Comparison of ENCODE assay signal across 10 cellular contexts in the genomic region with DNA sequence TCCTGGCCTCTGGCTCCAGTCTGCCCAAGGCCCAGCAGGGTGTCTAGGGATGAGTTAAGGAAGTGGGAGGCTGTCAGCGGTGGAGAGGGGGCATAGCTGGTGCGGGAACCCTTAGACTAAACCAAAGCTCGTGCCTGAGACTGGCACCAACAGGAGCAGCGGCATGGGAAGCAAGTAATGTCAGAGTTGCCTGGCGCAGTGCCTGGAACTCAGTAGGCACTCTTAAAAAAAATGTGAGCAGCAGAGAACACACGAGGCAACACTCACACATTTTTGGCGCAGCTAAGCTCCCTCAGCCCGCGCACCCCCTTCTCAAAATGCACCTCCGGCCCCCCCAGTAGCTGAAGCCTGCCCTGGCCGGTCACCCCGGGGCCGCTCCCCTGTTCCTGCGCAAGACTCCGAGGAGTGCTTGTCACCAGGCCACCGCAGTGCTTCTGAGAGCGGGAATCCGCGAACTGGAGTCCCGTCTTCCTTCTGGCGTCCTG. TPM values are rescaled to one million over a fixed set of nuclear protein-coding genes. Genes with fewer than 3 reads are reported as not detected.
A peak's percentile ranks its signal among the peaks of the same experiment; 100 is the strongest.
DNase-seq lines count a peak whose midpoint lies in the region; ATAC-seq and TF ChIP-seq lines count a peak whose summit lies in the region.
"Had no signal": no experiment of that assay in that cellular context is flagged by ENCODE, and none has a peak within 500 bp of the region (broad histone marks: within the 10 kb centered on the region; RNA-seq: fewer than 3 reads in every experiment).

No MANE protein-coding gene starts in this region.

- DNase-seq in H4 (ENCODE audit: low spot score) (peak; percentile 40), adipocyte (ENCODE audit: low read depth) (peak; percentile 59), OCI-LY7 (ENCODE audit: low spot score) (no peak), GF-D8 (lab: John Stamatoyannopoulos, UW) (no peak), NCI-H1694 treated with DMSO at 0.1 percent for 48 hours (lab: John Stamatoyannopoulos, UW) (no peak)
- no peak for DNase-seq in activated CD8-positive, alpha-beta memory T cell treated with anti-CD3 and anti-CD28 coated beads, Interleukin-2, amount 10 ng/mL, durations not matched to agents 7 days and 5 days
- DNase-seq: naive B cell had no signal

- no peak for ATAC-seq in activated CD8-positive, alpha-beta memory T cell treated with anti-CD3 and anti-CD28 coated beads, Interleukin-2, amount 10 ng/mL, durations not matched to agents 7 days and 5 days

- H3K4me3 Mint-ChIP-seq in activated CD8-positive, alpha-beta memory T cell treated with anti-CD3 and anti-CD28 coated beads, Interleukin-2, amount 10 ng/mL, durations not matched to agents 7 days and 5 days = no peak overlapping the region

- peak overlapping the region; percentile 81 for H3K4me3 ChIP-seq in adipocyte (ENCODE audit: low read length)
- H3K4me3 ChIP-seq in iPS-15b (ENCODE audit: low read depth, low read length) = peak overlapping the region; percentile 32
- H3K4me3 ChIP-seq in skin epidermis = peak overlapping the region; percentile 39 to 58 (median 51)
- no peak overlapping the region for H3K4me3 ChIP-seq in OCI-LY7 (ENCODE audit: low read depth, low read length, poor library complexity, severe bottlenecking)

- no TSS peak for BruUV-seq in OCI-LY7 (replicated peaks; lab: Mats Ljungman, UMichigan)

- no peaks in the 10 kb centered on the region for H3K9me3 ChIP-seq in adipocyte (ENCODE audit: control insufficient read depth, low read length)
- H3K9me3 ChIP-seq in iPS-15b (ENCODE audit: control insufficient read depth, insufficient read depth, low read length) = no peaks in the 10 kb centered on the region
- no peaks in the 10 kb centered on the region for H3K9me3 ChIP-seq in OCI-LY7 (ENCODE audit: low read length)

- H3K4me2 ChIP-seq in OCI-LY7 (ENCODE audit: low read length) = no peak overlapping the region

- H3K27ac Mint-ChIP-seq in activated CD8-positive, alpha-beta memory T cell treated with anti-CD3 and anti-CD28 coated beads, Interleukin-2, amount 10 ng/mL, durations not matched to agents 7 days and 5 days = no peak overlapping the region
- H3K27ac Mint-ChIP-seq: IgD-negative memory B cell, naive B cell had no signal

- peaks cover 10% of the 10 kb centered on the region for H3K27me3 Mint-ChIP-seq in activated CD8-positive, alpha-beta memory T cell treated with anti-CD3 and anti-CD28 coated beads, Interleukin-2, amount 10 ng/mL, durations not matched to agents 7 days and 5 days

- no peak overlapping the region for H2AFZ ChIP-seq in OCI-LY7 (ENCODE audit: low read length)

- H3K9me2 ChIP-seq in OCI-LY7 (ENCODE audit: insufficient read depth, low read length) = no peaks in the 10 kb centered on the region

- H3K9ac ChIP-seq in adipocyte (ENCODE audit: low read length) (peak overlapping the region; percentile 82), iPS-15b (ENCODE audit: low read depth, low read length) (no peak overlapping the region)

- H3K27me3 ChIP-seq in adipocyte (replicated peaks; ENCODE audit: control insufficient read depth, insufficient read depth, low read length) (peaks cover 16% of the 10 kb centered on the region), iPS-15b (ENCODE audit: control insufficient read depth, insufficient read depth, low read length) (peaks cover 21% of the 10 kb centered on the region)

- intact Hi-C loops in OCI-LY7 (cut with micrococcal nuclease; ENCODE audit: unreplicated experiment) = no loop called here

- H3K4me1 Mint-ChIP-seq in activated CD8-positive, alpha-beta memory T cell treated with anti-CD3 and anti-CD28 coated beads, Interleukin-2, amount 10 ng/mL, durations not matched to agents 7 days and 5 days = no peaks in the 10 kb centered on the region
- H3K4me1 Mint-ChIP-seq: IgD-negative memory B cell had no signal

- no peak for TF ChIP-seq CTCF in OCI-LY7 (conservative IDR thresholded peaks at IDR 0.05; ENCODE audit: low read length)

- no peaks in the 10 kb centered on the region for H3K79me2 ChIP-seq in OCI-LY7 (ENCODE audit: insufficient read depth, low read depth, low read length)

- H3K27ac ChIP-seq in skin epidermis (peak overlapping the region in 20 of 21 experiments; percentile 52 to 94 (median 82)), OCI-LY7 (ENCODE audit: low read depth, low read length, poor library complexity, severe bottlenecking) (no peak overlapping the region)

- no peaks in the 10 kb centered on the region for H3K9me3 Mint-ChIP-seq in activated CD8-positive, alpha-beta memory T cell treated with anti-CD3 and anti-CD28 coated beads, Interleukin-2, amount 10 ng/mL, durations not matched to agents 7 days and 5 days (ENCODE audit: low read depth)

- CTCF ChIA-PET in OCI-LY7 (lab: Charles Lee; ENCODE audit: unreplicated experiment) = no interaction called here
- CTCF ChIA-PET in activated CD8-positive, alpha-beta memory T cell treated with anti-CD3 and anti-CD28 coated beads, Interleukin-2, amount 10 ng/mL, durations not matched to agents 7 days and 5 days (lab: Charles Lee) = no interaction called here

- no peaks in the 10 kb centered on the region for H4K20me1 ChIP-seq in OCI-LY7 (ENCODE audit: insufficient read depth, low read length)

- POLR2A ChIA-PET in OCI-LY7 (lab: Charles Lee) = no interaction called here

- peaks cover 11% of the 10 kb centered on the region for H3K36me3 ChIP-seq in adipocyte (ENCODE audit: control insufficient read depth, insufficient read depth, low read length, severe bottlenecking)
- peaks cover 2% of the 10 kb centered on the region for H3K36me3 ChIP-seq in iPS-15b (ENCODE audit: control insufficient read depth, insufficient read depth, low read length)
- no peaks in the 10 kb centered on the region for H3K36me3 ChIP-seq in OCI-LY7 (ENCODE audit: insufficient read depth, low read length)

- H3K36me3 Mint-ChIP-seq in activated CD8-positive, alpha-beta memory T cell treated with anti-CD3 and anti-CD28 coated beads, Interleukin-2, amount 10 ng/mL, durations not matched to agents 7 days and 5 days = no peaks in the 10 kb centered on the region
- H3K36me3 Mint-ChIP-seq: IgD-negative memory B cell, naive B cell had no signal

- H3K4me1 ChIP-seq in adipocyte (ENCODE audit: control insufficient read depth, insufficient read depth, low read length) = peaks cover 28% of the 10 kb centered on the region
- H3K4me1 ChIP-seq in iPS-15b (ENCODE audit: control insufficient read depth, insufficient read depth, low read length) = no peaks in the 10 kb centered on the region
- no peaks in the 10 kb centered on the region for H3K4me1 ChIP-seq in OCI-LY7 (ENCODE audit: insufficient read depth, low read length, poor library complexity, severe bottlenecking)

RNA-seq across cellular contexts. Expression of gene GABRE, which starts 0.6 kb away (rescaled TPM):
- 7.8 and 16.9 TPM in 2 replicates for total RNA-seq in H4 (2014; rRNA removed; shearing (Covaris generic))
- total RNA-seq in OCI-LY7 (2014; rRNA removed; shearing (Covaris generic)) = not detected in 2 replicates
- not detected in 2 replicates for total RNA-seq in OCI-LY7 (2022)
- total RNA-seq in activated CD8-positive, alpha-beta memory T cell treated with anti-CD3 and anti-CD28 coated beads, Interleukin-2, amount 10 ng/mL, durations not matched to agents 7 days and 5 days = not detected

Comparison
In these comparisons a context has a peak if more than half of its experiments do, and no peak if none do; other contexts are left out.
1. DNase-seq: peak in H4 (single experiment) and adipocyte (single experiment); none in OCI-LY7 (single experiment), GF-D8 (single experiment), activated CD8-positive, alpha-beta memory T cell treated with anti-CD3 and anti-CD28 coated beads, Interleukin-2, amount 10 ng/mL, durations not matched to agents 7 days and 5 days (single experiment) and NCI-H1694 treated with DMSO at 0.1 percent for 48 hours (single experiment).